Comparison of ENCODE assay signal across 1 cellular context in genomic region chr5:76908166-76908565, GRCh38.
A peak's percentile ranks its signal among the peaks of the same experiment; 100 is the strongest.
TF ChIP-seq lines count a peak whose summit lies in the region.

No MANE protein-coding gene starts in this region.

TF ChIP-seq in K562, 482 proteins besides CTCF, POLR2A, EP300 and RAD21:
- TF ChIP-seq YY1 (IDR thresholded peaks at IDR 0.05; ENCODE audit: borderline replicate concordance in 1 of 3, control insufficient read depth in 1 of 3, extremely low read depth in 1 of 3, insufficient read depth in 3 of 3, insufficient read length in 1 of 3, insufficient replicate concordance in 2 of 3, low read depth in 1 of 3, low read length in 2 of 3) (peak in 1 of 3 experiments; percentile 18), CHD2 (IDR thresholded peaks at IDR 0.05; ENCODE audit: low read depth, low read length) (no peak), U2AF2 (optimal IDR thresholded peaks at IDR 0.05; ENCODE audit: low read depth, low read length) (no peak), CHAMP1 (IDR thresholded peaks at IDR 0.05) (peak; percentile 59; the same call in 1 of the 2 replicates), CC2D1A (IDR thresholded peaks at IDR 0.05) (0 out of 2 replicates have a peak, but pooled peaks have one; percentile 41), EHMT2 (IDR thresholded peaks at IDR 0.05) (peak; percentile 84), SNAPC5 (CRISPR knock-in tag; IDR thresholded peaks at IDR 0.05) (no peak), ETV1 (tag; conservative IDR thresholded peaks at IDR 0.05; ENCODE audit: low read depth) (0 out of 2 replicates have a peak, but pooled peaks have one; percentile 26), ZNF655 (CRISPR knock-in tag; IDR thresholded peaks at IDR 0.05) (no peak)
